8 cellular contexts compared by ENCODE assay signal in the genomic region with DNA sequence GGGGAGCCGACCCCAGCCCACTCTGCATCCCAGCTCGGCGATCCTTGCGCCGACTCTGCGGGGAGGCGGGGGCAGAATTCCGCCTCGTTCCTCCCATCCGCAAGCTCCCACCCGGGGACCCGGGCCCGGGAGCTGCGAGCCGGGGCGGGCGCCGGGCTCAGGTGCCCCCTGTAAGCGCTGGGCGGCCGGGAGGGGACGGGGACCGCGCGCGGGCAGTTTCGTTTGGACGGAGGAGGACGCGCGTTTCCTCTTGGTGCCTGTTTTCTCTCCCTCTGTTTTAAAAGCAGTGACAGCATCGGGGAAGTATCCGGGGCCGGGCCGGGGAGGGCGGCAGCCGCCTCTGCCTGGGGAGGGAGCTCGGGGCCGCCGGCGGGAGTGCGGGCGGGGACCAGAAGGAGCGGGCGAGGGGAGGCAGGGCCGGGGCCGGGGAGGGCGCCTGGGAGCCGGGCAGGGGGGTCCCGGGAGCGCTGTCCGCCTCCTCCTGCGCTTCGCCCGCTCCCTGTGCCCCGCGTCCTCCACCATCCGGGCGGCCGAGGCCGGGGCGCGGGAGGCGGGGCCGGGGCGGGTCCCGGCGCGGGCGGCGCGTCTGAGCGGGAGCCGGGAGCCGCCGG.
DNase-seq lines count a peak whose midpoint lies in the region; ATAC-seq lines count a peak whose summit lies in the region.

No MANE protein-coding gene starts in this region.

- in situ Hi-C loops in T47D (cut with HindIII; ENCODE audit: low pct_unique_long_range_greater_than_20kb, low sequenced_read_pairs): no loop called here

- ATAC-seq in GM19023 (IDR thresholded peaks at IDR 0.05; ENCODE audit: unreplicated experiment) (no peak), GM21360 (IDR thresholded peaks at IDR 0.05; ENCODE audit: unreplicated experiment) (no peak)

- DNase-seq in GM03348 (ENCODE audit: low spot score) (peak; percentile 82), SW480 (ENCODE audit: low spot score) (peak; percentile 43), T47D (ENCODE audit: low read depth in 1 of 2, low spot score in 1 of 2) (peak; percentile 48 to 57), islet precursor cell (peak; percentile 92), OCI-M2 (lab: John Stamatoyannopoulos, UW; ENCODE audit: unreplicated experiment) (no peak)
- DNase-seq in stimulated activated CD4-positive, alpha-beta T cell treated with anti-CD3 and anti-CD28 coated beads, Interleukin-2, amount 100 ng/mL, for 24 hours: peak; percentile 35 to 47
